ENCODE assay signal across 8 cellular contexts in genomic region chr21:45542667-45543370, GRCh38. TPM values are rescaled to one million over a fixed set of nuclear protein-coding genes. Genes with fewer than 3 reads are reported as not detected.
A peak's percentile ranks its signal among the peaks of the same experiment; 100 is the strongest.
DNase-seq lines count a peak whose midpoint lies in the region; ATAC-seq and TF ChIP-seq lines count a peak whose summit lies in the region.

No MANE protein-coding gene starts in this region.

- ATAC-seq in lower lobe of right lung = peak; percentile 2 to 4
- ATAC-seq in GM21529 (IDR thresholded peaks at IDR 0.05; ENCODE audit: unreplicated experiment) = no peak
- no peak for ATAC-seq in HG03135 (IDR thresholded peaks at IDR 0.05; ENCODE audit: unreplicated experiment)

- H3K4me3 ChIP-seq in ACC112 (ENCODE audit: low read depth, low read length) (peak overlapping the region; percentile 82), HUES6 (ENCODE audit: low read depth, low read length) (peak overlapping the region; percentile 78), breast epithelium (peak overlapping the region; percentile 62 to 97 (median 75)), lower lobe of right lung (peak overlapping the region; percentile 59), uterus (peak overlapping the region; percentile 34 to 83)

- no peak overlapping the region for H3K9ac ChIP-seq in HUES6 (ENCODE audit: low read length)

- intact Hi-C loops in breast epithelium (cut with DNase I; ENCODE audit: low total_unique reads) = loop anchor here (10.0 kb wide), 1 partner anchor 678 kb away; no protein-coding TSS in a partner anchor
- intact Hi-C loops in lower lobe of right lung (cut with DNase I) = no loop called here
- intact Hi-C loops in uterus (cut with DNase I; ENCODE audit: low total_unique reads) = no loop called here

- H3K79me2 ChIP-seq in ACC112 (ENCODE audit: control insufficient read depth, insufficient read depth, low read length, unreplicated experiment) = peaks cover 21% of the 10 kb centered on the region

- H3K27ac ChIP-seq in ACC112 (ENCODE audit: low read depth, low read length) = no peak overlapping the region
- no peak overlapping the region for H3K27ac ChIP-seq in HUES6 (ENCODE audit: low read depth, low read length)
- H3K27ac ChIP-seq in breast epithelium = peak overlapping the region; percentile 78 to 91
- H3K27ac ChIP-seq in lower lobe of right lung = peak overlapping the region; percentile 64
- H3K27ac ChIP-seq in uterus = peak overlapping the region; percentile 53 to 54

- no peak for TF ChIP-seq CTCF in breast epithelium (IDR thresholded peaks at IDR 0.05)
- TF ChIP-seq CTCF in lower lobe of right lung (IDR thresholded peaks at IDR 0.05) = no peak
- TF ChIP-seq CTCF in uterus (IDR thresholded peaks at IDR 0.05) = no peak

- H3K9me3 ChIP-seq in HUES6 (ENCODE audit: control insufficient read depth, insufficient read depth, low read depth, low read length) = no peaks in the 10 kb centered on the region
- H3K9me3 ChIP-seq in breast epithelium = no peaks in the 10 kb centered on the region
- H3K9me3 ChIP-seq in lower lobe of right lung = no peaks in the 10 kb centered on the region
- H3K9me3 ChIP-seq in uterus = no peaks in the 10 kb centered on the region

- TF ChIP-seq POLR2A in breast epithelium (IDR thresholded peaks at IDR 0.05) (no peak), uterus (IDR thresholded peaks at IDR 0.05) (no peak)

- H3K27me3 ChIP-seq in ACC112 (ENCODE audit: insufficient read depth, low read length) = 0 out of 2 replicates have a peak, but pooled peaks cover 4% of the 10 kb centered on the region
- no peaks in the 10 kb centered on the region for H3K27me3 ChIP-seq in HUES6 (ENCODE audit: control insufficient read depth, insufficient read depth, low read length)
- H3K27me3 ChIP-seq in breast epithelium = no peaks in the 10 kb centered on the region
- no peaks in the 10 kb centered on the region for H3K27me3 ChIP-seq in lower lobe of right lung (ENCODE audit: low read depth)
- H3K27me3 ChIP-seq in uterus = no peaks in the 10 kb centered on the region

- H3K4me1 ChIP-seq in ACC112 (ENCODE audit: control insufficient read depth, insufficient read depth, low read length, unreplicated experiment) = peaks cover 5% of the 10 kb centered on the region
- peaks cover 14% of the 10 kb centered on the region; the same call in 1 of the 2 replicates for H3K4me1 ChIP-seq in HUES6 (ENCODE audit: control insufficient read depth, insufficient read depth, low read length)
- H3K4me1 ChIP-seq in breast epithelium = peaks cover 4 to 6% of the 10 kb centered on the region in 2 donors
- H3K4me1 ChIP-seq in lower lobe of right lung = peaks cover 16% of the 10 kb centered on the region
- peaks cover 0 to 7% of the 10 kb centered on the region in 2 donors for H3K4me1 ChIP-seq in uterus

- peak overlapping the region; percentile 66 for H2AFZ ChIP-seq in ACC112 (ENCODE audit: low read length, unreplicated experiment)

- H3K36me3 ChIP-seq in ACC112 (ENCODE audit: insufficient read depth, low read length) = no peaks in the 10 kb centered on the region
- H3K36me3 ChIP-seq in HUES6 (ENCODE audit: control insufficient read depth, insufficient read depth, low read length) = peaks cover under 1% of the 10 kb centered on the region; the same call in 1 of the 2 replicates
- no peaks in the 10 kb centered on the region for H3K36me3 ChIP-seq in breast epithelium
- H3K36me3 ChIP-seq in lower lobe of right lung = no peaks in the 10 kb centered on the region
- H3K36me3 ChIP-seq in uterus = no peaks in the 10 kb centered on the region

- DNase-seq in breast epithelium (ENCODE audit: low spot score in 2 of 2) (peak; percentile 18 to 52), lower lobe of right lung (peak; percentile 56), uterus (peak; percentile 25 to 36), NK-92 (lab: John Stamatoyannopoulos, UW; ENCODE audit: unreplicated experiment) (no peak)

RNA-seq across cellular contexts. Expression of gene SLC19A1, which starts 0.6 kb away (rescaled TPM):
- total RNA-seq in breast epithelium (1 to 10 TPM; 5.6 to 6.7 (median 6.6) TPM), lower lobe of right lung (50.7 TPM), uterus (10 to 100 TPM in 2 of 4 donors, 1 to 10 TPM in 1, not detected in 1; 7.6 to 12.8 (median 10.3) TPM)

Comparison
In these comparisons a context has a peak if more than half of its experiments do, and no peak if none do; other contexts are left out.
1. H3K27ac ChIP-seq: peak in breast epithelium (2 of 2), lower lobe of right lung (single experiment) and uterus (2 of 2); none in ACC112 (single experiment) and HUES6 (single experiment).
2. ATAC-seq: peak in lower lobe of right lung (2 of 2); none in GM21529 (single experiment) and HG03135 (single experiment).
3. Peak in every context shown above with its lines, with median percentiles within 50 percentile points of each other: H3K4me3 ChIP-seq.